Comparison of ENCODE assay signal across 28 cellular contexts in genomic region chr3:172253200-172253599, GRCh38.
A peak's percentile ranks its signal among the peaks of the same experiment; 100 is the strongest.
DNase-seq lines count a peak whose midpoint lies in the region; ATAC-seq and TF ChIP-seq lines count a peak whose summit lies in the region.
"Had no signal": no experiment of that assay in that cellular context is flagged by ENCODE, and none has a peak within 500 bp of the region (broad histone marks: within the 10 kb centered on the region; RNA-seq: fewer than 3 reads in every experiment).

No MANE protein-coding gene starts in this region.

- H3K4me3 ChIP-seq in left ventricle myocardium inferior (no peak overlapping the region), right cardiac atrium (ENCODE audit: low read length) (no peak overlapping the region)
- H3K4me3 ChIP-seq: GM12878, SJSA1 had no signal

- TF ChIP-seq CTCF in left ventricle myocardium inferior (IDR thresholded peaks at IDR 0.05; ENCODE audit: borderline replicate concordance) (no peak), nephron progenitor cell (IDR thresholded peaks at IDR 0.05) (no peak)

- H3K4me1 Mint-ChIP-seq in nephron progenitor cell = peaks cover 16% of the 10 kb centered on the region
- H3K4me1 Mint-ChIP-seq: B cell had no signal

- peaks cover 4% of the 10 kb centered on the region for H3K27me3 Mint-ChIP-seq in nephron progenitor cell (ENCODE audit: low read depth, poor library complexity)
- H3K27me3 Mint-ChIP-seq: B cell had no signal

- peaks cover 64% of the 10 kb centered on the region for H3K36me3 Mint-ChIP-seq in nephron progenitor cell (ENCODE audit: low read depth)

- H3K27ac ChIP-seq in left ventricle myocardium inferior (replicated peaks) = peak overlapping the region; percentile 83
- no peak overlapping the region for H3K27ac ChIP-seq in right cardiac atrium (ENCODE audit: low read length)
- H3K27ac ChIP-seq: 22Rv1, C4-2B, SJSA1 had no signal

- no peak overlapping the region for H3K4me3 Mint-ChIP-seq in nephron progenitor cell
- H3K4me3 Mint-ChIP-seq: B cell; CD8-positive, alpha-beta T cell had no signal

- peaks cover 28% of the 10 kb centered on the region for H3K36me3 ChIP-seq in left ventricle myocardium inferior

- H3K9me3 ChIP-seq in left ventricle myocardium inferior (replicated peaks) = no peaks in the 10 kb centered on the region
- no peaks in the 10 kb centered on the region for H3K9me3 ChIP-seq in right cardiac atrium (ENCODE audit: control insufficient read depth, low read length)
- H3K9me3 ChIP-seq: Caco-2, SJSA1 had no signal

- ATAC-seq in right cardiac atrium = no peak
- no peak for ATAC-seq in GM18909 (IDR thresholded peaks at IDR 0.05; ENCODE audit: poor library complexity, unreplicated experiment)
- ATAC-seq in GM18858 (IDR thresholded peaks at IDR 0.05; ENCODE audit: unreplicated experiment) = no peak
- ATAC-seq: CD8-positive, alpha-beta T cell; GM12878 had no signal

- WGBS in right cardiac atrium = 86% methylated on average over 5 of the region's 5 CpGs

- H3K9me3 Mint-ChIP-seq in nephron progenitor cell = no peaks in the 10 kb centered on the region
- H3K9me3 Mint-ChIP-seq: CD8-positive, alpha-beta T cell had no signal

- no peaks in the 10 kb centered on the region for H3K27me3 ChIP-seq in left ventricle myocardium inferior (ENCODE audit: low read depth)
- H3K27me3 ChIP-seq in right cardiac atrium (ENCODE audit: control insufficient read depth, insufficient read depth) = no peaks in the 10 kb centered on the region
- H3K27me3 ChIP-seq: SJSA1 had no signal

- H3K4me1 ChIP-seq in left ventricle myocardium inferior (peaks cover 52% of the 10 kb centered on the region), right cardiac atrium (ENCODE audit: control insufficient read depth, insufficient read depth, low read length) (peaks cover 9% of the 10 kb centered on the region)
- H3K4me1 ChIP-seq: SJSA1 had no signal

- intact Hi-C loops in left ventricle myocardium inferior (cut with micrococcal nuclease) = no loop called here
- intact Hi-C loops in right cardiac atrium (cut with DNase I) = loop anchor here in 1 of 4 donors (10.0 kb wide), 1 partner anchor 48 kb away; no protein-coding TSS in a partner anchor

- TF ChIP-seq POLR2A in erythroblast (IDR thresholded peaks at IDR 0.05; ENCODE audit: low read length) = no peak

- DNase-seq in left ventricle myocardium inferior = no peak
- DNase-seq in right cardiac atrium = no peak
- peak; percentile 31 for DNase-seq in dermis blood vessel endothelial cell
- no peak for DNase-seq in nephron progenitor cell
- no peak for DNase-seq in erythroblast (lab: John Stamatoyannopoulos, UW)
- DNase-seq: Caco-2; CD8-positive, alpha-beta T cell; DMS 273 treated with DMSO at 0.1 percent for 48 hours; DMS79; EL; GDM1; Kasumi-1; MV-4-11; NCI-H1105; NCI-H146; NCI-H1930; NCI-H2107; NCI-H524 treated with DMSO at 0.1 percent for 48 hours; NCI-H774; Right ventricle myocardium superior; RPMI8226 had no signal

- H3K27ac Mint-ChIP-seq in nephron progenitor cell = peak overlapping the region; percentile 49
- H3K27ac Mint-ChIP-seq: B cell; CD8-positive, alpha-beta T cell had no signal
